33 cellular contexts compared by ENCODE assay signal in the genomic region with DNA sequence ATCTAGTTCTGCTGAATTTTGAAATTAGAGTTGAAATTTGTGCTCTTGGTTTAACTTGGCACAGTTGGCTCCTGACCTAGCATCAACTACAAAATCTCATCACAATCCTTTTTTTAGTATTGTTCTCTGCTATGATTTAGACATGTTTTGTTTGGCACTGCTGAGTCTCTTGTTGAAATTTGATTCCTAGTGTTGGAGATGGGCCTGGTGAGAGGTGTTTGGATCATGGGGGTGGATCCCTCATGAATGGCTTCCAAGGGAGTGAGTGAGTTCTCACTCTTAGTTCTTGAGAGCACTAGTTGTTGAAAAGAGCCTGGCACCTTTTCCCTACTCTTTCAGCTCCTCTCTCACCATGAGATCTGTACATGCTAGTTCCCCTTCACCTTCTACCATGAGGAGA.
DNase-seq lines count a peak whose midpoint lies in the region; ATAC-seq, FAIRE-seq and TF ChIP-seq lines count a peak whose summit lies in the region.
"Had no signal": no experiment of that assay in that cellular context is flagged by ENCODE, and none has a peak within 500 bp of the region (broad histone marks: within the 10 kb centered on the region; RNA-seq: fewer than 3 reads in every experiment).

No MANE protein-coding gene starts in this region.

- BruUV-seq in PC-3 (replicated peaks; lab: Mats Ljungman, UMichigan), result no TSS peak

- ATAC-seq in PC-3, result peak; percentile 29; the same call in 1 of the 2 replicates
- ATAC-seq: activated CD4-positive, CD25-positive, alpha-beta regulatory T cell treated with anti-CD3 and anti-CD28 coated beads, Interleukin-2, amount 50 U/mL, for 24 hours; CD8-positive, alpha-beta T cell; heart left ventricle; HepG2; lower lobe of right lung; natural killer cell treated with Interleukin-12 subunit alpha and Interleukin-12 subunit beta and Interleukin-15 and Interleukin-18, amount 100 ng/mL, for 72 hours; Panc1; stimulated activated effector memory CD8-positive, alpha-beta T cell treated with anti-CD3 and anti-CD28 coated beads, Interleukin-12 subunit alpha, Interleukin-12 subunit beta, amount 100 ng/mL, for 72 hours; T-helper 17 cell had no signal

- no peak overlapping the region for H2BK20ac ChIP-seq in H1 (ENCODE audit: low read length)

- no peak for TF ChIP-seq POLR2A in H1 (IDR thresholded peaks at IDR 0.05; ENCODE audit: control extremely low read depth in 1 of 2, low read depth in 2 of 2, low read length in 2 of 2)
- no peak for TF ChIP-seq POLR2A in esophagus muscularis mucosa (IDR thresholded peaks at IDR 0.05; ENCODE audit: low read depth)

- TF ChIP-seq EP300 in H1 (IDR thresholded peaks at IDR 0.05; ENCODE audit: borderline replicate concordance in 1 of 2, low read depth in 2 of 2, low read length in 2 of 2), result no peak
- no peak for TF ChIP-seq EP300 in esophagus muscularis mucosa (IDR thresholded peaks at IDR 0.05)

- no peak for FAIRE-seq in H1 (lab: Jason Lieb, UNC)
- FAIRE-seq: endothelial cell of umbilical vein, GM19239, HepG2 had no signal

- H3K27me3 ChIP-seq in PC-3 (ENCODE audit: low read length) (no peaks in the 10 kb centered on the region), H1 (replicated peaks in 1 of 4; ENCODE audit: control insufficient read depth in 3 of 4, extremely low read depth in 1 of 4, insufficient read depth in 3 of 4, low read length in 3 of 4) (no peaks in the 10 kb centered on the region), esophagus muscularis mucosa (no peaks in the 10 kb centered on the region)
- H3K27me3 ChIP-seq: BE2C, heart left ventricle had no signal

- POLR2A ChIA-PET in PC-3 (lab: Charles Lee; ENCODE audit: unreplicated experiment), result no interaction called here
- POLR2A ChIA-PET in H1 (lab: Charles Lee; ENCODE audit: partially characterized antibody), result no interaction called here

- H3K4me2 ChIP-seq in PC-3 (ENCODE audit: low read length) (no peak overlapping the region), H1 (ENCODE audit: insufficient read depth in 1 of 2, low read depth in 2 of 2, low read length in 2 of 2) (no peak overlapping the region)

- intact Hi-C loops in PC-3 (cut with micrococcal nuclease) (no loop called here), esophagus muscularis mucosa (cut with DNase I) (no loop called here)
- intact Hi-C loops in activated T-helper 1 cell treated with anti-CD3 and anti-CD28 coated beads, Interleukin-12 subunit alpha, Interleukin-12 subunit beta, Interleukin-2, Interleukin-4 antibody, amounts not matched to agents 30 ng/mL and 10 ng/mL and 1 ng/mL, durations not matched to agents 14 hours and 24 hours and 36 hours (cut with micrococcal nuclease), result no loop called here

- no peak overlapping the region for H3K4ac ChIP-seq in H1 (replicated peaks; ENCODE audit: insufficient read length, low read depth, low read length)

- H2BK12ac ChIP-seq in H1 (ENCODE audit: low read depth, low read length), result no peak overlapping the region

- H3K27ac Mint-ChIP-seq in nephron progenitor cell, result no peak overlapping the region
- H3K27ac Mint-ChIP-seq in activated T-helper 1 cell treated with anti-CD3 and anti-CD28 coated beads, Interleukin-12 subunit alpha, Interleukin-12 subunit beta, Interleukin-2, Interleukin-4 antibody, amounts not matched to agents 30 ng/mL and 10 ng/mL and 1 ng/mL, durations not matched to agents 14 hours and 24 hours and 36 hours, result no peak overlapping the region
- H3K27ac Mint-ChIP-seq: CD8-positive, alpha-beta T cell; natural killer cell treated with Interleukin-12 subunit alpha and Interleukin-12 subunit beta and Interleukin-15 and Interleukin-18, amount 100 ng/mL, for 72 hours; stimulated activated effector memory CD8-positive, alpha-beta T cell treated with anti-CD3 and anti-CD28 coated beads, Interleukin-12 subunit alpha, Interleukin-12 subunit beta, amount 100 ng/mL, for 72 hours; T-helper 17 cell had no signal

- no peak overlapping the region for H2BK5ac ChIP-seq in H1 (ENCODE audit: low read depth, low read length)

- no peak overlapping the region for H3K14ac ChIP-seq in H1 (ENCODE audit: insufficient read length)

- H3K4me1 ChIP-seq in PC-3 (ENCODE audit: insufficient read depth, low read length) (peaks cover 9% of the 10 kb centered on the region; the same call in 1 of the 2 replicates), H1 (replicated peaks in 1 of 4; ENCODE audit: control insufficient read depth in 3 of 4, insufficient read depth in 4 of 4, low read length in 3 of 4) (no peaks in the 10 kb centered on the region), esophagus muscularis mucosa (peaks cover 0 to 11% (median 3%) of the 10 kb centered on the region in 4 donors)
- H3K4me1 ChIP-seq: BE2C, heart left ventricle, lower lobe of right lung had no signal

- TF ChIP-seq RAD21 in H1 (IDR thresholded peaks at IDR 0.05 in 1 of 2, conservative IDR thresholded peaks at IDR 0.05 in 1 of 2; ENCODE audit: low read depth in 2 of 2, low read length in 2 of 2), result no peak

- H4K8ac ChIP-seq in H1 (ENCODE audit: extremely low read depth, insufficient read depth, low read length), result no peak overlapping the region

- H3K79me1 ChIP-seq in H1 (ENCODE audit: low read depth, low read length), result no peaks in the 10 kb centered on the region

- H3K36me3 ChIP-seq in PC-3 (ENCODE audit: low read depth, low read length) (no peaks in the 10 kb centered on the region), H1 (ENCODE audit: control insufficient read depth in 2 of 4, insufficient read depth in 4 of 4, low read length in 3 of 4) (no peaks in the 10 kb centered on the region), esophagus muscularis mucosa (no peaks in the 10 kb centered on the region)
- H3K36me3 ChIP-seq: BE2C, heart left ventricle, lower lobe of right lung had no signal

- H3K9me3 Mint-ChIP-seq in nephron progenitor cell, result no peaks in the 10 kb centered on the region
- H3K9me3 Mint-ChIP-seq in activated T-helper 1 cell treated with anti-CD3 and anti-CD28 coated beads, Interleukin-12 subunit alpha, Interleukin-12 subunit beta, Interleukin-2, Interleukin-4 antibody, amounts not matched to agents 30 ng/mL and 10 ng/mL and 1 ng/mL, durations not matched to agents 14 hours and 24 hours and 36 hours, result no peaks in the 10 kb centered on the region
- H3K9me3 Mint-ChIP-seq: CD8-positive, alpha-beta T cell; stimulated activated effector memory CD8-positive, alpha-beta T cell treated with anti-CD3 and anti-CD28 coated beads, Interleukin-12 subunit alpha, Interleukin-12 subunit beta, amount 100 ng/mL, for 72 hours had no signal

- no peak overlapping the region for H3K9ac ChIP-seq in PC-3 (ENCODE audit: low read length)
- H3K9ac ChIP-seq in H1 (replicated peaks in 1 of 4; ENCODE audit: extremely low read depth in 1 of 4, low read depth in 3 of 4, low read length in 3 of 4), result no peak overlapping the region

- no peak overlapping the region for H4K5ac ChIP-seq in H1 (ENCODE audit: insufficient read length, low read depth, low read length)

- no peak overlapping the region for H2BK15ac ChIP-seq in H1 (ENCODE audit: low read length)

- H2AFZ ChIP-seq in PC-3 (ENCODE audit: low read length) (no peak overlapping the region), H1 (ENCODE audit: low read length) (0 out of 2 replicates have a peak overlapping the region, but pooled peaks have one; percentile 56)

- H3K36me3 Mint-ChIP-seq in nephron progenitor cell (ENCODE audit: low read depth), result no peaks in the 10 kb centered on the region
- no peaks in the 10 kb centered on the region for H3K36me3 Mint-ChIP-seq in activated T-helper 1 cell treated with anti-CD3 and anti-CD28 coated beads, Interleukin-12 subunit alpha, Interleukin-12 subunit beta, Interleukin-2, Interleukin-4 antibody, amounts not matched to agents 30 ng/mL and 10 ng/mL and 1 ng/mL, durations not matched to agents 14 hours and 24 hours and 36 hours (ENCODE audit: low read depth)
- H3K36me3 Mint-ChIP-seq: CD8-positive, alpha-beta T cell; natural killer cell treated with Interleukin-12 subunit alpha and Interleukin-12 subunit beta and Interleukin-15 and Interleukin-18, amount 100 ng/mL, for 72 hours; stimulated activated effector memory CD8-positive, alpha-beta T cell treated with anti-CD3 and anti-CD28 coated beads, Interleukin-12 subunit alpha, Interleukin-12 subunit beta, amount 100 ng/mL, for 72 hours had no signal

- H3K79me2 ChIP-seq in PC-3 (ENCODE audit: low read length) (no peaks in the 10 kb centered on the region), H1 (ENCODE audit: control insufficient read depth in 1 of 2, insufficient read depth in 2 of 2, low read length in 2 of 2) (no peaks in the 10 kb centered on the region)

- H3K9me2 ChIP-seq in PC-3 (replicated peaks; ENCODE audit: low read length), result no peaks in the 10 kb centered on the region

- no peak overlapping the region for H3K23ac ChIP-seq in H1 (ENCODE audit: insufficient read length)

- H3K27me3 Mint-ChIP-seq in nephron progenitor cell (ENCODE audit: low read depth, poor library complexity), result no peaks in the 10 kb centered on the region
- H3K27me3 Mint-ChIP-seq in activated T-helper 1 cell treated with anti-CD3 and anti-CD28 coated beads, Interleukin-12 subunit alpha, Interleukin-12 subunit beta, Interleukin-2, Interleukin-4 antibody, amounts not matched to agents 30 ng/mL and 10 ng/mL and 1 ng/mL, durations not matched to agents 14 hours and 24 hours and 36 hours (ENCODE audit: insufficient read depth), result no peaks in the 10 kb centered on the region
- H3K27me3 Mint-ChIP-seq: natural killer cell treated with Interleukin-12 subunit alpha and Interleukin-12 subunit beta and Interleukin-15 and Interleukin-18, amount 100 ng/mL, for 72 hours; T-helper 17 cell had no signal

- H3K18ac ChIP-seq in H1 (ENCODE audit: extremely low read depth, low read length), result no peak overlapping the region

- H2AK5ac ChIP-seq in H1 (ENCODE audit: low read depth, low read length), result no peak overlapping the region

- H3K9me3 ChIP-seq in PC-3 (ENCODE audit: low read length), result no peaks in the 10 kb centered on the region
- H3K9me3 ChIP-seq in H1 (ENCODE audit: insufficient read depth in 2 of 2, low read depth in 1 of 2, low read length in 1 of 2), result no peaks in the 10 kb centered on the region
- H3K9me3 ChIP-seq in esophagus muscularis mucosa, result no peaks in the 10 kb centered on the region
- H3K9me3 ChIP-seq: BE2C, heart left ventricle, lower lobe of right lung had no signal

- DNase-seq in M059J (ENCODE audit: low read depth) (peak; percentile 12), PC-3 (peak; percentile 7), H1 (ENCODE audit: low read depth in 1 of 2, low spot score in 2 of 2) (no peak), iris pigment epithelial cell (ENCODE audit: low read depth) (peak; percentile 15), esophagus muscularis mucosa (ENCODE audit: extremely low spot score) (no peak), nephron progenitor cell (no peak)
- no peak for DNase-seq in NK-92 treated with Interleukin-12 subunit alpha and Interleukin-12 subunit beta, amount 100 ng/mL, for 24 hours (lab: John Stamatoyannopoulos, UW)
- no peak for DNase-seq in activated T-helper 1 cell treated with anti-CD3 and anti-CD28 coated beads, Interleukin-12 subunit alpha, Interleukin-12 subunit beta, Interleukin-2, Interleukin-4 antibody, amounts not matched to agents 30 ng/mL and 10 ng/mL and 1 ng/mL, durations not matched to agents 14 hours and 24 hours and 36 hours (ENCODE audit: low spot score)
- DNase-seq: ACHN; activated CD4-positive, alpha-beta T cell treated with anti-CD3 and anti-CD28 coated beads, Interleukin-2, amount 50 U/mL, for 4 hours; activated naive CD4-positive, alpha-beta T cell; activated T-cell treated with anti-CD3 and anti-CD28 coated beads, Interleukin-2, amount 50 U/mL, for 48 hours; BE2C; CD8-positive, alpha-beta T cell; DMS 273 treated with DMSO at 0.1 percent for 48 hours; EL; foreskin melanocyte; H7; heart left ventricle; lower lobe of right lung; MV-4-11; NCI-H1436 treated with DMSO at 0.1 percent for 48 hours; NCI-H526; SHP77; T-helper 17 cell; trophoblast cell had no signal

- no peaks in the 10 kb centered on the region for H3K23me2 ChIP-seq in H1 (ENCODE audit: low read depth, low read length)

- no peak overlapping the region for H4K91ac ChIP-seq in H1 (replicated peaks; ENCODE audit: insufficient read length, low read length)

- CTCF ChIA-PET in PC-3 (lab: Charles Lee), result no interaction called here
- CTCF ChIA-PET in H1 (lab: Charles Lee; ENCODE audit: partially characterized antibody), result no interaction called here

- H3K4me1 Mint-ChIP-seq in nephron progenitor cell, result no peaks in the 10 kb centered on the region
- no peaks in the 10 kb centered on the region for H3K4me1 Mint-ChIP-seq in activated T-helper 1 cell treated with anti-CD3 and anti-CD28 coated beads, Interleukin-12 subunit alpha, Interleukin-12 subunit beta, Interleukin-2, Interleukin-4 antibody, amounts not matched to agents 30 ng/mL and 10 ng/mL and 1 ng/mL, durations not matched to agents 14 hours and 24 hours and 36 hours (ENCODE audit: low read depth)
- H3K4me1 Mint-ChIP-seq: stimulated activated effector memory CD8-positive, alpha-beta T cell treated with anti-CD3 and anti-CD28 coated beads, Interleukin-12 subunit alpha, Interleukin-12 subunit beta, amount 100 ng/mL, for 72 hours; T-helper 17 cell had no signal

- TF ChIP-seq CTCF in PC-3 (conservative IDR thresholded peaks at IDR 0.05; ENCODE audit: low read depth, low read length) (no peak), H1 (IDR thresholded peaks at IDR 0.05; ENCODE audit: control extremely low read depth in 1 of 3, insufficient read depth in 1 of 3, low read depth in 1 of 3, low read length in 3 of 3) (no peak), esophagus muscularis mucosa (IDR thresholded peaks at IDR 0.05) (no peak), nephron progenitor cell (IDR thresholded peaks at IDR 0.05) (no peak)

- H3K27ac ChIP-seq in PC-3 (ENCODE audit: low read length) (no peak overlapping the region), H1 (ENCODE audit: low read depth, low read length) (no peak overlapping the region), esophagus muscularis mucosa (replicated peaks in 1 of 4) (no peak overlapping the region)
- H3K27ac ChIP-seq: heart left ventricle, lower lobe of right lung had no signal

- no peak overlapping the region for H3K4me3 Mint-ChIP-seq in nephron progenitor cell
- H3K4me3 Mint-ChIP-seq in activated T-helper 1 cell treated with anti-CD3 and anti-CD28 coated beads, Interleukin-12 subunit alpha, Interleukin-12 subunit beta, Interleukin-2, Interleukin-4 antibody, amounts not matched to agents 30 ng/mL and 10 ng/mL and 1 ng/mL, durations not matched to agents 14 hours and 24 hours and 36 hours, result no peak overlapping the region
- H3K4me3 Mint-ChIP-seq: CD8-positive, alpha-beta T cell; natural killer cell treated with Interleukin-12 subunit alpha and Interleukin-12 subunit beta and Interleukin-15 and Interleukin-18, amount 100 ng/mL, for 72 hours; stimulated activated effector memory CD8-positive, alpha-beta T cell treated with anti-CD3 and anti-CD28 coated beads, Interleukin-12 subunit alpha, Interleukin-12 subunit beta, amount 100 ng/mL, for 72 hours; T-helper 17 cell had no signal

- H3K4me3 ChIP-seq in PC-3 (ENCODE audit: low read length) (no peak overlapping the region), H1 (ENCODE audit: extremely low read depth in 1 of 4, insufficient read depth in 2 of 4, low read depth in 3 of 4, low read length in 4 of 4) (no peak overlapping the region), esophagus muscularis mucosa (no peak overlapping the region)
- H3K4me3 ChIP-seq: heart left ventricle, lower lobe of right lung had no signal

- no peaks in the 10 kb centered on the region for H3F3A ChIP-seq in PC-3 (ENCODE audit: low read length, unreplicated experiment)

- no peak overlapping the region for H3K56ac ChIP-seq in H1 (replicated peaks; ENCODE audit: insufficient read length, low read depth, low read length)

- H4K20me1 ChIP-seq in PC-3 (ENCODE audit: low read length) (no peaks in the 10 kb centered on the region), H1 (replicated peaks in 1 of 2; ENCODE audit: control insufficient read depth in 1 of 2, insufficient read depth in 2 of 2, low read length in 2 of 2) (no peaks in the 10 kb centered on the region)

- H2BK120ac ChIP-seq in H1 (replicated peaks; ENCODE audit: low read depth, low read length), result no peak overlapping the region

Comparison
In these comparisons a context has a peak if more than half of its experiments do, and no peak if none do; other contexts are left out.
1. DNase-seq: peak in M059J (single experiment), PC-3 (single experiment) and iris pigment epithelial cell (single experiment); none in H1 (0 of 2), NK-92 treated with Interleukin-12 subunit alpha and Interleukin-12 subunit beta, amount 100 ng/mL, for 24 hours (single experiment), esophagus muscularis mucosa (single experiment), nephron progenitor cell (single experiment) and activated T-helper 1 cell treated with anti-CD3 and anti-CD28 coated beads, Interleukin-12 subunit alpha, Interleukin-12 subunit beta, Interleukin-2, Interleukin-4 antibody, amounts not matched to agents 30 ng/mL and 10 ng/mL and 1 ng/mL, durations not matched to agents 14 hours and 24 hours and 36 hours (single experiment).